26 cellular contexts compared by ENCODE assay signal in the genomic region with DNA sequence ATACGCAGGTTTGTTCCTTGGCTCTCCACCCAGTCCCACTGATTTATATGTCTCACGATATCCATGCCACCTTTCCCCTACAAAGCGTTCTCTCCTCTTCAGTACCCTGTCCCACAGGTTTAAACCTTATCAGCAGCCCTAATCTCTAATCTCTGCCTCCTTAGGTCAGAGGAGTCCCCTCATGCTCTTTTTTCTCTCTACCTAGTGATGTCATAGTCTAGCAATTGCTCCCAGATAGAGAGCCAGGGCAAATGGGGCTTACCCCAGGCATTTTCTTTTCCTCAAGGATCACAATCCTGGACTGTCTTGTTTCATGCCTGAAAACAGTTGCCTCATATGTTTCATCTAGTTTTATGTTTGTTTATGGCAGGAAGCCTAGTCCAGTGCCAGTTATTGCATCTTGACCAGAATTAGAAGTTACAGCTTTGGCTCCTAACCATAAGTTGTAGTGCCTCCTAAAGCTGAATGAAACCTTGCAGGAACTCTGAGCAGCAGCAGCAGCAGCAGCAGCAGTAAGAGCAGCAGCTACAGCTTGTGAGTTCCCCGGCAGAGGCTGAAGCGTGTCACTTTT. TPM values are rescaled to one million over a fixed set of nuclear protein-coding genes. Genes with fewer than 3 reads are reported as not detected.
DNase-seq lines count a peak whose midpoint lies in the region; ATAC-seq, FAIRE-seq and TF ChIP-seq lines count a peak whose summit lies in the region.
"Had no signal": no experiment of that assay in that cellular context is flagged by ENCODE, and none has a peak within 500 bp of the region (broad histone marks: within the 10 kb centered on the region; RNA-seq: fewer than 3 reads in every experiment).

No MANE protein-coding gene starts in this region.

- no peaks in the 10 kb centered on the region for H3K9me2 ChIP-seq in GM23248 (ENCODE audit: insufficient read depth)

- H3K9me3 ChIP-seq in GM23248 (ENCODE audit: low read depth) (no peaks in the 10 kb centered on the region), K562 (replicated peaks; ENCODE audit: control insufficient read depth, insufficient read depth, low read depth, low read length) (peaks cover 14% of the 10 kb centered on the region), upper lobe of left lung (no peaks in the 10 kb centered on the region)
- H3K9me3 ChIP-seq: adrenal gland, ovary, testis had no signal

- ATAC-seq in K562 (no peak), upper lobe of left lung (ENCODE audit: low FRiP score in 2 of 2) (peak; percentile 24 to 30), GM21529 (IDR thresholded peaks at IDR 0.05; ENCODE audit: unreplicated experiment) (no peak), HG02588 (IDR thresholded peaks at IDR 0.05; ENCODE audit: unreplicated experiment) (no peak)
- ATAC-seq: left lobe of liver, natural killer cell had no signal

- H3K27me3 ChIP-seq in GM23248 (replicated peaks; ENCODE audit: insufficient read depth) (peaks cover 14% of the 10 kb centered on the region), K562 (ENCODE audit: control insufficient read depth in 2 of 2, insufficient read depth in 2 of 2, low read length in 2 of 2) (no peaks in the 10 kb centered on the region), upper lobe of left lung (no peaks in the 10 kb centered on the region)
- H3K27me3 ChIP-seq: adrenal gland, ovary, SJCRH30, testis had no signal

- H3K4me3 ChIP-seq in GM23248, result no peak overlapping the region
- H3K4me3 ChIP-seq in K562, result no peak overlapping the region
- H3K4me3 ChIP-seq in upper lobe of left lung, result no peak overlapping the region
- H3K4me3 ChIP-seq: adrenal gland, ovary, SJCRH30, testis had no signal

- 71 to 72% methylated on average over 5 of the region's 5 CpGs for WGBS in GM23248 (ENCODE audit: low coverage in 1 of 2, low lambda C conversion rate in 2 of 2, missing lambda C conversion rate in 2 of 2), 2 experiments
- 77% methylated on average over 5 of the region's 5 CpGs for WGBS in K562 (ENCODE audit: insufficient coverage, low coverage, missing lambda C conversion rate)
- 73% methylated on average over 5 of the region's 5 CpGs for WGBS in upper lobe of left lung, 2 donors

- no TSS peak for BruUV-seq in K562 (replicated peaks; lab: Mats Ljungman, UMichigan)

- TF ChIP-seq POLR2A in K562 (conservative IDR thresholded peaks at IDR 0.05) (no peak), upper lobe of left lung (IDR thresholded peaks at IDR 0.05) (no peak)

- TF ChIP-seq EP300 in K562 (IDR thresholded peaks at IDR 0.05; ENCODE audit: low read length) (no peak), upper lobe of left lung (IDR thresholded peaks at IDR 0.05) (no peak)

- intact Hi-C loops in K562 (cut with micrococcal nuclease), result no loop called here

- H2AFZ ChIP-seq in GM23248, result no peak overlapping the region
- no peak overlapping the region for H2AFZ ChIP-seq in K562 (ENCODE audit: low read depth, low read length)

- no peaks in the 10 kb centered on the region for H3K9me1 ChIP-seq in K562 (ENCODE audit: control insufficient read depth, insufficient read depth, low read length)

- H3F3A ChIP-seq in GM23248 (ENCODE audit: insufficient read depth), result no peaks in the 10 kb centered on the region

- TF ChIP-seq RAD21 in K562 (CRISPR knock-in tag; conservative IDR thresholded peaks at IDR 0.05 in 1 of 2, IDR thresholded peaks at IDR 0.05 in 1 of 2), result no peak

- no peak for FAIRE-seq in K562 (lab: Jason Lieb, UNC)
- FAIRE-seq: H1 had no signal

- H3K36me3 ChIP-seq in GM23248 (ENCODE audit: low read depth) (no peaks in the 10 kb centered on the region), K562 (ENCODE audit: control insufficient read depth, insufficient read depth, low read length) (no peaks in the 10 kb centered on the region), upper lobe of left lung (no peaks in the 10 kb centered on the region)
- H3K36me3 ChIP-seq: adrenal gland, ovary, SJCRH30 had no signal

- POLR2A ChIA-PET in K562 (lab: Yijun Ruan, JAX), result interaction anchor here (0.6 kb wide), 1 partner anchor 281 kb away, joined by 3 read pairs; no protein-coding TSS in a partner anchor

- CTCF ChIA-PET in K562 (lab: Yijun Ruan, JAX; ENCODE audit: low intra/inter-chr PET ratio), result no interaction called here

- in situ Hi-C loops in GM23248 (cut with MboI), result no loop called here
- in situ Hi-C loops in K562 (cut with MboI), result no loop called here

- TF ChIP-seq CTCF in K562 (IDR thresholded peaks at IDR 0.05 in 2 of 3, conservative IDR thresholded peaks at IDR 0.05 in 1 of 3; ENCODE audit: insufficient read depth in 2 of 3, low read depth in 1 of 3, low read length in 3 of 3) (no peak), upper lobe of left lung (IDR thresholded peaks at IDR 0.05) (no peak)

- H3K27ac ChIP-seq in GM23248 (no peak overlapping the region), K562 (ENCODE audit: extremely low read depth, low read depth, low read length) (no peak overlapping the region), upper lobe of left lung (no peak overlapping the region)
- H3K27ac ChIP-seq: adrenal gland, ovary, SJCRH30, testis had no signal

- no peak overlapping the region for H3K9ac ChIP-seq in GM23248
- no peak overlapping the region for H3K9ac ChIP-seq in K562 (ENCODE audit: insufficient read depth in 1 of 2, low read depth in 2 of 2, low read length in 2 of 2)

- H3K79me2 ChIP-seq in GM23248 (ENCODE audit: insufficient read depth), result no peaks in the 10 kb centered on the region
- H3K79me2 ChIP-seq in K562 (ENCODE audit: control insufficient read depth, insufficient read depth, low read length), result no peaks in the 10 kb centered on the region

- H3K4me2 ChIP-seq in GM23248 (ENCODE audit: unreplicated experiment) (no peak overlapping the region), K562 (ENCODE audit: insufficient read depth, low read length) (no peak overlapping the region)

- H3K4me1 ChIP-seq in GM23248 (ENCODE audit: insufficient read depth) (no peaks in the 10 kb centered on the region), K562 (replicated peaks in 1 of 2; ENCODE audit: control insufficient read depth in 2 of 2, insufficient read depth in 2 of 2, low read length in 2 of 2) (peaks cover 9 to 22% of the 10 kb centered on the region in 2 experiments; a peak in 3 of 5 replicates), upper lobe of left lung (peaks cover 0 to 10% (median 7%) of the 10 kb centered on the region in 4 donors)
- H3K4me1 ChIP-seq: adrenal gland, SJCRH30, testis had no signal

- H4K20me1 ChIP-seq in GM23248 (ENCODE audit: insufficient read depth) (no peaks in the 10 kb centered on the region), K562 (replicated peaks; ENCODE audit: control insufficient read depth, insufficient read depth, low read length) (no peaks in the 10 kb centered on the region)

- peak; percentile 13 for DNase-seq in GM23248
- DNase-seq in K562 (ENCODE audit: extremely low read depth in 1 of 4, low spot score in 3 of 4), result peak in 1 of 4 experiments; percentile 25
- DNase-seq in islet precursor cell, result peak; percentile 63
- no peak for DNase-seq in upper lobe of left lung
- no peak for DNase-seq in NK-92 (lab: John Stamatoyannopoulos, UW; ENCODE audit: unreplicated experiment)
- DNase-seq: activated CD8-positive, alpha-beta memory T cell treated with anti-CD3 and anti-CD28 coated beads for 24 hours; activated naive CD4-positive, alpha-beta T cell; activated T-cell treated with anti-CD3 and anti-CD28 coated beads, Interleukin-2, amount 50 U/mL, for 48 hours; adrenal gland; foreskin melanocyte; GF-D8; hippocampal formation; immature natural killer cell; natural killer cell; NCI-H146; NCI-H526; ovary; SJCRH30; stimulated activated CD4-positive, alpha-beta T cell treated with anti-CD3 and anti-CD28 coated beads, Interleukin-4, amount 100 ng/mL, for 24 hours; stimulated activated naive CD4-positive, alpha-beta T cell; T-helper 1 cell; testis had no signal

TF ChIP-seq in K562, 482 proteins besides CTCF, POLR2A, EP300 and RAD21:
- TF ChIP-seq HSF4 (CRISPR knock-in tag; IDR thresholded peaks at IDR 0.05; ENCODE audit: borderline replicate concordance), result no peak
- TF ChIP-seq ZKSCAN8 (CRISPR knock-in tag; IDR thresholded peaks at IDR 0.05), result peak; percentile 18; the same call in 1 of the 2 replicates
- 0 out of 4 replicates have a peak, but pooled peaks of 1 of the 2 experiments have one; percentile 13 for TF ChIP-seq TRIM24 (IDR thresholded peaks at IDR 0.05)

RNA-seq across cellular contexts. Expression of a gene that starts 26.6 kb away (rescaled TPM):
- 16.9 and 18.2 TPM in 2 replicates for total RNA-seq in GM23248 (2014; rRNA removed; shearing (Covaris generic))
- polyA plus RNA-seq in GM23248 (2016; fragmentation: Nextera tagmentation; extraction: Ambion mirVana) (8.3 and 9.2 TPM in 2 replicates), K562 (2011; rRNA removed) (30.0 and 37.5 TPM in 2 replicates), K562 (2014; fragmentation: Illumina TruSeq; extraction: Trizol) (47.5 and 55.6 TPM in 2 replicates), K562 (2014; fragmentation: Nextera tagmentation; extraction: Ambion mirVana) (10 to 100 TPM; 17.0 to 20.7 TPM), K562 (2014; rRNA removed) (39.2 and 39.6 TPM in 2 replicates)
- 148 and 229 TPM in 2 replicates for total RNA-seq in K562 (2011; cell fraction: chromatin; rRNA removed; ENCODE audit: low replicate concordance)
- total RNA-seq in K562 (2011; cell fraction: nucleolus; rRNA removed), result 41.5 and 70.5 TPM in 2 replicates
- total RNA-seq in K562 (2011; cell fraction: nucleoplasm; rRNA removed), result 85.0 and 85.5 TPM in 2 replicates
- total RNA-seq in K562 (2014; rRNA removed) (40.1 and 43.1 TPM in 2 replicates), K562 (2014; rRNA removed; fragmentation: Illumina TruSeq; extraction: Trizol) (50.4 and 50.6 TPM in 2 replicates), K562 (2015; rRNA removed; fragmentation: Illumina TruSeq; extraction: Trizol) (51.9 and 55.1 TPM in 2 replicates), K562 (2021) (54.3 and 69.6 TPM in 2 replicates), upper lobe of left lung (10 to 100 TPM; 43.0 to 77.5 (median 61.8) TPM)
- polyA plus RNA-seq in K562 (2011; cell fraction: cytosol; rRNA removed), result 18.2 and 23.5 TPM in 2 replicates
- 34.9 and 41.6 TPM in 2 replicates for polyA plus RNA-seq in K562 (2011; cell fraction: nucleus; rRNA removed)
- 23.5 and 27.0 TPM in 2 replicates for polyA plus RNA-seq in K562 (2012)
- polyA minus RNA-seq in K562 (2011; rRNA and poly(A)+ RNA removed), result 125 and 160 TPM in 2 replicates
- 26.9 and 28.9 TPM in 2 replicates for polyA minus RNA-seq in K562 (2011; cell fraction: cytosol; rRNA and poly(A)+ RNA removed)
- 56.0 and 75.9 TPM in 2 replicates for polyA minus RNA-seq in K562 (2011; cell fraction: nucleus; rRNA and poly(A)+ RNA removed)

Comparison
In these comparisons a context has a peak if more than half of its experiments do, and no peak if none do; other contexts are left out.
1. DNase-seq: peak in GM23248 (single experiment) and islet precursor cell (single experiment); none in upper lobe of left lung (0 of 2) and NK-92 (single experiment).
2. ATAC-seq: peak in upper lobe of left lung (2 of 2); none in K562 (single experiment), GM21529 (single experiment) and HG02588 (single experiment).